Comparison of ENCODE assay signal across 8 cellular contexts in the genomic region with DNA sequence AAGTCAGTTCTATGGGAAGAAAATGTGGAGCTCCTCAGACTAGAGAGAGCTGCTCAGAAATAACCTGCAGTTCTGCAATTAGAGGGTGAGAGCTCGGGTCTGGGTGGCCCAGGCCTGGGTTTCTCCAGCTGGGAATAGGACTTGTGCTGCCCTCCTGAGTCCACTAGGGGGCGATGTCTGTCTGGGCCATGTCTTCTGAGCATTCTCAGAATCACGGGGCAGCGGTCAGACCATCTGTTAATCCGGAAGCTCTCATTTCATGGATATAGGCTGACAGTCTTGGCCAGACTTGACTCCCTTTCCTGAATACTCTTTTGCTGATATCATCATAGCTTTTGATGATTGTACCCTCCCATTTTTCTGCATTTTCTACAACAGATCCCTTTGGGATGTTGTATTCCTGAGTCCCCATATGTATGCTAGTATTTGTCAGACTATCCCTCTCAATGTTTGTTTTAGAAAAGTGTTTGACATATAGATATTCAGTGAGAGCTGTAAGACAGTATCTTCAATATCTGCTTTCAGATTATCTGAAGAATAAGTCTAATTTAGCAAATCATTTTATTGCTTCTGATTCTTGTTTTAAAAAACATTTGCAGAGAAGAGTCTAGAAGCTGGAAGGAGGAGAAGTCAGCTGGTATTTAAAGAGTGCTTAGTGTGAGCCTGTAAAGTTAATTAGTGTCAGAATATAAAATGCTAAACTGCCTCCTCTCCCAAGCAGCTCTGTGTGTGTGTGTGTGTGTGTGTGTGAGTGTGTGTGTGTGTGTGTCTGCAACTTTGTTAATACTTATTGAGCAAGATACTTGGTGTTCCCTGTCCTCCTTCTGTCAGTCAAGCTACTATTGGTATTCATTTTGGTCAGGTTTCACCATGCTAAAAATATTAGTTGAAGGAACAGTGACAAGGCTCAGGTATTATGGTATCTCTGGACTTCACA. TPM values are rescaled to one million over a fixed set of nuclear protein-coding genes. Genes with fewer than 3 reads are reported as not detected.
DNase-seq lines count a peak whose midpoint lies in the region; ATAC-seq and TF ChIP-seq lines count a peak whose summit lies in the region.

No MANE protein-coding gene starts in this region.

- H2AFZ ChIP-seq in GM23248 (no peak overlapping the region), KMS-11 (ENCODE audit: low read depth) (no peak overlapping the region; the same call in 1 of the 2 replicates)

- ATAC-seq in omental fat pad (ENCODE audit: low FRiP score) (peak; percentile 94), thoracic aorta (ENCODE audit: insufficient number of reproducible peaks, low FRiP score, low read depth) (peak; percentile 58)

- no peak overlapping the region for H3K27ac ChIP-seq in GM23248
- no peak overlapping the region for H3K27ac ChIP-seq in KMS-11
- H3K27ac ChIP-seq in thoracic aorta = no peak overlapping the region

- H3F3A ChIP-seq in GM23248 (ENCODE audit: insufficient read depth) = no peaks in the 10 kb centered on the region; the same call in 1 of the 2 replicates

- no peak overlapping the region for H3K9ac ChIP-seq in GM23248
- H3K9ac ChIP-seq in KMS-11 = no peak overlapping the region

- H3K79me2 ChIP-seq in GM23248 (ENCODE audit: insufficient read depth) = peaks cover 11% of the 10 kb centered on the region; the same call in 1 of the 2 replicates
- H3K79me2 ChIP-seq in KMS-11 (ENCODE audit: insufficient read depth, low read depth) = no peaks in the 10 kb centered on the region

- in situ Hi-C loops in GM23248 (cut with MboI) = no loop called here

- H3K4me2 ChIP-seq in GM23248 (ENCODE audit: unreplicated experiment) (no peak overlapping the region), KMS-11 (peak overlapping the region; percentile 41; the same call in 1 of the 2 replicates)

- no peaks in the 10 kb centered on the region for H3K9me2 ChIP-seq in GM23248 (ENCODE audit: insufficient read depth)

- H3K4me1 ChIP-seq in GM23248 (ENCODE audit: insufficient read depth) (peaks cover 3% of the 10 kb centered on the region; the same call in 1 of the 2 replicates), KMS-11 (ENCODE audit: low read depth, poor library complexity, severe bottlenecking) (peaks cover 10% of the 10 kb centered on the region), thoracic aorta (ENCODE audit: control insufficient read depth in 1 of 2, low read depth in 2 of 2) (peaks cover 0 to 12% of the 10 kb centered on the region in 2 donors)

- H3K4me3 ChIP-seq in GM23248 = no peak overlapping the region
- H3K4me3 ChIP-seq in KMS-11 (IDR thresholded peaks at IDR 0.05; ENCODE audit: insufficient read depth, low read depth, low read length) = no peak overlapping the region
- peak overlapping the region; percentile 34 for H3K4me3 ChIP-seq in thoracic aorta

- DNase-seq in ELF-1 (ENCODE audit: low read depth, low spot score) (peak; percentile 89), GM23248 (peak; percentile 77), RKO (ENCODE audit: low spot score) (peak; percentile 45), foreskin melanocyte (peak; percentile 85), omental fat pad (ENCODE audit: low spot score) (peak; percentile 62), thoracic aorta (ENCODE audit: low spot score) (peak; percentile 60)
- peak; percentile 42 to 52 for DNase-seq in activated T-helper 1 cell treated with anti-CD3 and anti-CD28 coated beads, Interleukin-2, amount 50 U/mL, for 16 hours (ENCODE audit: low read depth in 1 of 2, low spot score in 1 of 2)

- no peaks in the 10 kb centered on the region for H4K20me1 ChIP-seq in GM23248 (ENCODE audit: insufficient read depth)
- no peaks in the 10 kb centered on the region for H4K20me1 ChIP-seq in KMS-11 (ENCODE audit: insufficient read depth)

- 50 to 51% methylated on average over 5 of the region's 5 CpGs for WGBS in GM23248 (ENCODE audit: low coverage in 1 of 2, low lambda C conversion rate in 2 of 2, missing lambda C conversion rate in 2 of 2), 2 experiments

- H3K27me3 ChIP-seq in GM23248 (replicated peaks; ENCODE audit: insufficient read depth) (no peaks in the 10 kb centered on the region), KMS-11 (ENCODE audit: insufficient read depth, low read depth) (no peaks in the 10 kb centered on the region), thoracic aorta (replicated peaks; ENCODE audit: insufficient read depth) (no peaks in the 10 kb centered on the region)

- H3K36me3 ChIP-seq in GM23248 (ENCODE audit: low read depth) = peaks cover 14% of the 10 kb centered on the region
- peaks cover 4% of the 10 kb centered on the region; the same call in 1 of the 2 replicates for H3K36me3 ChIP-seq in KMS-11 (ENCODE audit: insufficient read depth)
- peaks cover 21% of the 10 kb centered on the region for H3K36me3 ChIP-seq in thoracic aorta

- TF ChIP-seq CTCF in KMS-11 (conservative IDR thresholded peaks at IDR 0.05; ENCODE audit: low read depth, low read length) (peak; percentile 98), omental fat pad (IDR thresholded peaks at IDR 0.05) (peak in 1 of 3 donors; percentile 62), thoracic aorta (IDR thresholded peaks at IDR 0.05) (peak; percentile 91)

- no peaks in the 10 kb centered on the region for H3K9me3 ChIP-seq in GM23248 (ENCODE audit: low read depth)
- H3K9me3 ChIP-seq in thoracic aorta = no peaks in the 10 kb centered on the region

RNA-seq across cellular contexts. Expression of a gene that starts 38.0 kb away (rescaled TPM):
- 44.8 and 68.1 TPM in 2 replicates for total RNA-seq in GM23248 (2014; rRNA removed; shearing (Covaris generic))
- 64.0 and 66.3 TPM in 2 replicates for polyA plus RNA-seq in GM23248 (2016; fragmentation: Nextera tagmentation; extraction: Ambion mirVana)
- total RNA-seq in omental fat pad (10 to 100 TPM; 41.2 to 47.9 (median 43.6) TPM), thoracic aorta (10 to 100 TPM; 24.8 to 27.6 TPM)
